ENCODE assay signal across 10 cellular contexts in the genomic region with DNA sequence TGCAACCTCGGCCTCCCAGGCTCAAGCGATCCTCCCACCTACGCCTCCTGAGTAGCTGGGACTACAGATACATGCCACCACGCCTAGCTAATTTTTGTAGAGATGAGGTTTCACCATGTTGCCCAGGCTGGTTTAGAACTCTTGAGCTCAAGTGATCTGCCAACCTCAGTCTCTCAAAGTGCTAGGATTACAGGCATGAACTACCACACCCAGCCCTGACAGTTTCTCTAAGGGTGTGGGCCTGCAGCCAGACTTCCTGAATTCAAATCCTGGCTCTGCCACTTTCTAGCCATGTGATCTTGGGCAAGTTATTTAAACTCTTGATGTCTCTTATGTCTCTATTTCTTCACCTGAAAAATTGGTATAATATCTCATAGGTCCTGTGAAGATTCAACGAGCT. TPM values are rescaled to one million over a fixed set of nuclear protein-coding genes. Genes with fewer than 3 reads are reported as not detected.
A peak's percentile ranks its signal among the peaks of the same experiment; 100 is the strongest.
DNase-seq lines count a peak whose midpoint lies in the region; ATAC-seq and TF ChIP-seq lines count a peak whose summit lies in the region.
"Had no signal": no experiment of that assay in that cellular context is flagged by ENCODE, and none has a peak within 500 bp of the region (broad histone marks: within the 10 kb centered on the region; RNA-seq: fewer than 3 reads in every experiment).

No MANE protein-coding gene starts in this region.

- no peaks in the 10 kb centered on the region for H3K36me3 Mint-ChIP-seq in activated CD8-positive, alpha-beta T cell treated with anti-CD3 and anti-CD28 coated beads, Interleukin-2, amount 10 ng/mL, durations not matched to agents 7 days and 5 days (ENCODE audit: low read depth)
- H3K36me3 Mint-ChIP-seq in activated naive CD8-positive, alpha-beta T cell treated with anti-CD3 and anti-CD28 coated beads, Interleukin-2, amount 50 U/mL, for 24 hours (ENCODE audit: low read depth) = no peaks in the 10 kb centered on the region

- CTCF ChIA-PET in activated CD8-positive, alpha-beta T cell treated with anti-CD3 and anti-CD28 coated beads, Interleukin-2, amount 10 ng/mL, durations not matched to agents 7 days and 5 days (lab: Charles Lee) = interaction anchor here (0.9 to 1.7 kb wide), 3 partner anchors 89 to 166 kb away, joined by 3 to 5 read pairs (median 3); no protein-coding TSS in a partner anchor

- TF ChIP-seq CTCF in left lung (IDR thresholded peaks at IDR 0.05) = no peak

- peak; percentile 51 for ATAC-seq in left lung
- ATAC-seq in activated CD8-positive, alpha-beta T cell treated with anti-CD3 and anti-CD28 coated beads, Interleukin-2, amount 10 ng/mL, durations not matched to agents 7 days and 5 days = no peak
- no peak for ATAC-seq in activated naive CD8-positive, alpha-beta T cell treated with anti-CD3 and anti-CD28 coated beads, Interleukin-2, amount 50 U/mL, for 24 hours

- intact Hi-C loops in left lung (cut with DNase I) = no loop called here

- H3K27me3 ChIP-seq in left lung (peaks cover 0 to 8% of the 10 kb centered on the region in 2 donors), subcutaneous abdominal adipose tissue (ENCODE audit: control insufficient read depth in 5 of 5, insufficient read depth in 4 of 5, low read length in 5 of 5) (no peaks in the 10 kb centered on the region)

- no peak for TF ChIP-seq RAD21 in Ishikawa (IDR thresholded peaks at IDR 0.05; ENCODE audit: low read depth)

- H3K4me3 ChIP-seq in left lung (no peak overlapping the region), subcutaneous abdominal adipose tissue (ENCODE audit: low read depth in 1 of 5, low read length in 5 of 5) (no peak overlapping the region)

- DNase-seq in left lung = peak in 1 of 2 donors; percentile 76
- no peak for DNase-seq in NCI-H128 (lab: John Stamatoyannopoulos, UW; ENCODE audit: unreplicated experiment)
- DNase-seq in NCI-H446 (lab: John Stamatoyannopoulos, UW) = no peak
- no peak for DNase-seq in activated CD8-positive, alpha-beta T cell treated with anti-CD3 and anti-CD28 coated beads, Interleukin-2, amount 10 ng/mL, durations not matched to agents 7 days and 5 days
- no peak for DNase-seq in activated naive CD8-positive, alpha-beta T cell treated with anti-CD3 and anti-CD28 coated beads, Interleukin-2, amount 50 U/mL, for 24 hours
- DNase-seq: activated T-cell treated with anti-CD3 and anti-CD28 coated beads for 4 hours, NCI-H187 had no signal

- H3K9me3 Mint-ChIP-seq in activated CD8-positive, alpha-beta T cell treated with anti-CD3 and anti-CD28 coated beads, Interleukin-2, amount 10 ng/mL, durations not matched to agents 7 days and 5 days (ENCODE audit: insufficient read depth) = no peaks in the 10 kb centered on the region
- no peaks in the 10 kb centered on the region for H3K9me3 Mint-ChIP-seq in activated naive CD8-positive, alpha-beta T cell treated with anti-CD3 and anti-CD28 coated beads, Interleukin-2, amount 50 U/mL, for 24 hours

- POLR2A ChIA-PET in activated CD8-positive, alpha-beta T cell treated with anti-CD3 and anti-CD28 coated beads, Interleukin-2, amount 10 ng/mL, durations not matched to agents 7 days and 5 days (lab: Charles Lee) = no interaction called here

- peaks cover 47% of the 10 kb centered on the region for H3K4me1 Mint-ChIP-seq in activated CD8-positive, alpha-beta T cell treated with anti-CD3 and anti-CD28 coated beads, Interleukin-2, amount 10 ng/mL, durations not matched to agents 7 days and 5 days (ENCODE audit: low read depth)
- H3K4me1 Mint-ChIP-seq in activated naive CD8-positive, alpha-beta T cell treated with anti-CD3 and anti-CD28 coated beads, Interleukin-2, amount 50 U/mL, for 24 hours = peaks cover 50% of the 10 kb centered on the region

- H3K27me3 Mint-ChIP-seq in activated CD8-positive, alpha-beta T cell treated with anti-CD3 and anti-CD28 coated beads, Interleukin-2, amount 10 ng/mL, durations not matched to agents 7 days and 5 days (ENCODE audit: low read depth) = peaks cover 58% of the 10 kb centered on the region
- peaks cover 39% of the 10 kb centered on the region for H3K27me3 Mint-ChIP-seq in activated naive CD8-positive, alpha-beta T cell treated with anti-CD3 and anti-CD28 coated beads, Interleukin-2, amount 50 U/mL, for 24 hours

- H3K27ac ChIP-seq in angular gyrus (ENCODE audit: low read depth, low read length) (peak overlapping the region; percentile 3), left lung (peak overlapping the region; percentile 87 to 91), subcutaneous abdominal adipose tissue (ENCODE audit: low read depth, low read length) (peak overlapping the region; percentile 86)

- H3K27ac Mint-ChIP-seq in activated CD8-positive, alpha-beta T cell treated with anti-CD3 and anti-CD28 coated beads, Interleukin-2, amount 10 ng/mL, durations not matched to agents 7 days and 5 days = no peak overlapping the region
- H3K27ac Mint-ChIP-seq in activated naive CD8-positive, alpha-beta T cell treated with anti-CD3 and anti-CD28 coated beads, Interleukin-2, amount 50 U/mL, for 24 hours = no peak overlapping the region

- H3K4me3 Mint-ChIP-seq in activated CD8-positive, alpha-beta T cell treated with anti-CD3 and anti-CD28 coated beads, Interleukin-2, amount 10 ng/mL, durations not matched to agents 7 days and 5 days = no peak overlapping the region
- H3K4me3 Mint-ChIP-seq in activated naive CD8-positive, alpha-beta T cell treated with anti-CD3 and anti-CD28 coated beads, Interleukin-2, amount 50 U/mL, for 24 hours = no peak overlapping the region

- H3K9ac ChIP-seq in subcutaneous abdominal adipose tissue (ENCODE audit: low read length in 5 of 5) = no peak overlapping the region

- H3K9me3 ChIP-seq in left lung (no peaks in the 10 kb centered on the region), subcutaneous abdominal adipose tissue (ENCODE audit: control insufficient read depth in 5 of 5, low read length in 5 of 5) (no peaks in the 10 kb centered on the region)

- H3K36me3 ChIP-seq in left lung = no peaks in the 10 kb centered on the region
- no peaks in the 10 kb centered on the region for H3K36me3 ChIP-seq in subcutaneous abdominal adipose tissue (ENCODE audit: control insufficient read depth in 5 of 5, insufficient read depth in 5 of 5, low read length in 5 of 5)

- peaks cover 59 to 96% of the 10 kb centered on the region in 2 donors for H3K4me1 ChIP-seq in left lung
- peaks cover 16 to 88% (median 80%) of the 10 kb centered on the region in 5 donors for H3K4me1 ChIP-seq in subcutaneous abdominal adipose tissue (ENCODE audit: control insufficient read depth in 5 of 5, insufficient read depth in 5 of 5, low read length in 5 of 5)

- TF ChIP-seq EP300 in Ishikawa (IDR thresholded peaks at IDR 0.05; ENCODE audit: borderline replicate concordance) = no peak

TF ChIP-seq in Ishikawa, 13 proteins besides CTCF, POLR2A, EP300 and RAD21:
- TF ChIP-seq, protein P1, sequence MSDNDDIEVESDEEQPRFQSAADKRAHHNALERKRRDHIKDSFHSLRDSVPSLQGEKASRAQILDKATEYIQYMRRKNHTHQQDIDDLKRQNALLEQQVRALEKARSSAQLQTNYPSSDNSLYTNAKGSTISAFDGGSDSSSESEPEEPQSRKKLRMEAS (IDR thresholded peaks at IDR 0.05) = no peak
- TF ChIP-seq, protein P2, sequence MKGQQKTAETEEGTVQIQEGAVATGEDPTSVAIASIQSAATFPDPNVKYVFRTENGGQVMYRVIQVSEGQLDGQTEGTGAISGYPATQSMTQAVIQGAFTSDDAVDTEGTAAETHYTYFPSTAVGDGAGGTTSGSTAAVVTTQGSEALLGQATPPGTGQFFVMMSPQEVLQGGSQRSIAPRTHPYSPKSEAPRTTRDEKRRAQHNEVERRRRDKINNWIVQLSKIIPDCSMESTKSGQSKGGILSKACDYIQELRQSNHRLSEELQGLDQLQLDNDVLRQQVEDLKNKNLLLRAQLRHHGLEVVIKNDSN (IDR thresholded peaks at IDR 0.05) = 0 out of 2 replicates have a peak, but pooled peaks have one; percentile 22

RNA-seq across cellular contexts. Expression of a gene that starts 5.6 kb away (rescaled TPM):
- 10 to 100 TPM; 44.1 to 47.3 TPM for total RNA-seq in left lung
- total RNA-seq in activated CD8-positive, alpha-beta T cell treated with anti-CD3 and anti-CD28 coated beads, Interleukin-2, amount 10 ng/mL, durations not matched to agents 7 days and 5 days = under 1 TPM in 1 of 2 experiments, not detected in 1; 0.18 TPM

RNA-seq across cellular contexts. Expression of a gene that starts 38.4 kb away (rescaled TPM):
- total RNA-seq in left lung = 10 to 100 TPM; 62.7 to 62.9 TPM
- 10 to 100 TPM; 37.5 to 37.6 TPM for total RNA-seq in activated CD8-positive, alpha-beta T cell treated with anti-CD3 and anti-CD28 coated beads, Interleukin-2, amount 10 ng/mL, durations not matched to agents 7 days and 5 days

RNA-seq across cellular contexts. Expression of a gene that starts 57.4 kb away (rescaled TPM):
- total RNA-seq in left lung = 100 to 1,000 TPM; 137 to 200 TPM
- 100 to 1,000 TPM; 382 to 383 TPM for total RNA-seq in activated CD8-positive, alpha-beta T cell treated with anti-CD3 and anti-CD28 coated beads, Interleukin-2, amount 10 ng/mL, durations not matched to agents 7 days and 5 days

Comparison
In these comparisons a context has a peak if more than half of its experiments do, and no peak if none do; other contexts are left out.
1. H3K27ac ChIP-seq: peak in every context shown above with its lines; median percentile 89 in left lung; 86 in subcutaneous abdominal adipose tissue; 3 in angular gyrus.
2. RNA of a gene that starts 5.6 kb away (total RNA-seq): 44.1 to 47.3 TPM in left lung; 0.18 TPM in activated CD8-positive, alpha-beta T cell treated with anti-CD3 and anti-CD28 coated beads, Interleukin-2, amount 10 ng/mL, durations not matched to agents 7 days and 5 days; every median in the first group is over 10 times any median in the second.